ENCODE assay signal across 7 cellular contexts in genomic region chr3:12556243-12556722, GRCh38. TPM values are rescaled to one million over a fixed set of nuclear protein-coding genes. Genes with fewer than 3 reads are reported as not detected.
DNase-seq lines count a peak whose midpoint lies in the region; ATAC-seq and TF ChIP-seq lines count a peak whose summit lies in the region.

No MANE protein-coding gene starts in this region.

- H3K4me3 ChIP-seq in HFF-Myc (replicated peaks; ENCODE audit: low read depth, low read length): peak overlapping the region; percentile 72
- H3K4me3 ChIP-seq in gastroesophageal sphincter: peak overlapping the region; percentile 84 to 95

- peaks cover 11 to 54% (median 30%) of the 10 kb centered on the region in 3 donors for H3K4me1 ChIP-seq in gastroesophageal sphincter

- ATAC-seq in gastroesophageal sphincter (no peak), sciatic nerve (peak; percentile 34), HG03045 (IDR thresholded peaks at IDR 0.05; ENCODE audit: unreplicated experiment) (no peak), GM21737 (IDR thresholded peaks at IDR 0.05; ENCODE audit: unreplicated experiment) (no peak)

- peak overlapping the region; percentile 96 for H3K4me3 Mint-ChIP-seq in T-helper 2 cell treated with Interferon-gamma antibody and Interleukin-4, amounts not matched to agents 5 μg/mL and 100 μg/mL, for 36 hours

- no peak for TF ChIP-seq EP300 in gastroesophageal sphincter (IDR thresholded peaks at IDR 0.05)

- peak overlapping the region; percentile 87 for H3K27ac Mint-ChIP-seq in T-helper 2 cell treated with Interferon-gamma antibody and Interleukin-4, amounts not matched to agents 5 μg/mL and 100 μg/mL, for 36 hours

- H3K4me1 Mint-ChIP-seq in T-helper 2 cell treated with Interferon-gamma antibody and Interleukin-4, amounts not matched to agents 5 μg/mL and 100 μg/mL, for 36 hours (ENCODE audit: low read depth): peaks cover 41% of the 10 kb centered on the region

- H3K27me3 Mint-ChIP-seq in T-helper 2 cell treated with Interferon-gamma antibody and Interleukin-4, amounts not matched to agents 5 μg/mL and 100 μg/mL, for 36 hours (ENCODE audit: low read depth): peaks cover 21% of the 10 kb centered on the region

- WGBS in gastroesophageal sphincter (ENCODE audit: low coverage in 1 of 2), 2 donors: 2 to 5% methylated on average over 12 to 14 of the region's 14 CpGs

- no peak for TF ChIP-seq CTCF in HFF-Myc (IDR thresholded peaks at IDR 0.05; ENCODE audit: low read depth, low read length, missing control alignments)
- TF ChIP-seq CTCF in gastroesophageal sphincter (IDR thresholded peaks at IDR 0.05): no peak

- intact Hi-C loops in sciatic nerve (cut with DNase I): no loop called here

- H3K27me3 ChIP-seq in gastroesophageal sphincter: peaks cover 37% of the 10 kb centered on the region

- no peaks in the 10 kb centered on the region for H3K9me3 ChIP-seq in gastroesophageal sphincter

- DNase-seq in HFF-Myc (ENCODE audit: extremely low read depth, low read depth) (no peak), sciatic nerve (ENCODE audit: low spot score) (no peak), NCI-H1930 (lab: John Stamatoyannopoulos, UW) (no peak)
- peak; percentile 6 for DNase-seq in T-helper 2 cell treated with Interferon-gamma antibody and Interleukin-4, amounts not matched to agents 5 μg/mL and 100 μg/mL, for 36 hours (ENCODE audit: low spot score)

- H3K9me3 Mint-ChIP-seq in T-helper 2 cell treated with Interferon-gamma antibody and Interleukin-4, amounts not matched to agents 5 μg/mL and 100 μg/mL, for 36 hours: no peaks in the 10 kb centered on the region

- no peak for TF ChIP-seq POLR2A in gastroesophageal sphincter (IDR thresholded peaks at IDR 0.05)

- H3K36me3 Mint-ChIP-seq in T-helper 2 cell treated with Interferon-gamma antibody and Interleukin-4, amounts not matched to agents 5 μg/mL and 100 μg/mL, for 36 hours (ENCODE audit: low read depth): peaks cover 2% of the 10 kb centered on the region

- H3K36me3 ChIP-seq in gastroesophageal sphincter: no peaks in the 10 kb centered on the region

- peak overlapping the region; percentile 13 to 97 (median 95) for H3K27ac ChIP-seq in gastroesophageal sphincter

RNA-seq across cellular contexts. Expression of gene MKRN2, which starts 0.6 kb away (rescaled TPM):
- total RNA-seq in gastroesophageal sphincter (10 to 100 TPM; 37.0 to 50.4 (median 38.3) TPM), sciatic nerve (23.9 TPM)

RNA-seq across cellular contexts. Expression of gene MKRN2OS, which starts 11.0 kb away (rescaled TPM):
- total RNA-seq in gastroesophageal sphincter (1 to 10 TPM in 1 of 4 donors, not detected in 3; 1.3 TPM), sciatic nerve (not detected)
